9 cellular contexts compared by ENCODE assay signal in genomic region chr10:125023862-125024495, GRCh38.
DNase-seq lines count a peak whose midpoint lies in the region; ATAC-seq and TF ChIP-seq lines count a peak whose summit lies in the region.
"Had no signal": no experiment of that assay in that cellular context is flagged by ENCODE, and none has a peak within 500 bp of the region (broad histone marks: within the 10 kb centered on the region; RNA-seq: fewer than 3 reads in every experiment).

No MANE protein-coding gene starts in this region.

- DNase-seq in G401 (ENCODE audit: low spot score) (peak; percentile 80), NCI-H69 (lab: John Stamatoyannopoulos, UW) (peak; percentile 86), head of caudate nucleus (peak in 31 of 42 donors; percentile 35 to 82 (median 60)), psoas muscle (peak; percentile 78 to 90), KG1 (lab: John Stamatoyannopoulos, UW) (no peak), GDM1 (lab: John Stamatoyannopoulos, UW) (no peak), NK-92 (lab: John Stamatoyannopoulos, UW; ENCODE audit: unreplicated experiment) (no peak)
- DNase-seq: stimulated activated CD4-positive, alpha-beta T cell treated with anti-CD3 and anti-CD28 coated beads, Interleukin-12 subunit alpha, Interleukin-12 subunit beta, amount 100 ng/mL, for 4 hours had no signal

- peaks cover 77% of the 10 kb centered on the region for H3K4me1 ChIP-seq in psoas muscle

- peaks cover 0 to 5% of the 10 kb centered on the region in 2 donors for H3K36me3 ChIP-seq in psoas muscle (ENCODE audit: insufficient read depth in 1 of 2, low read depth in 1 of 2)

- no peaks in the 10 kb centered on the region for H3K27me3 ChIP-seq in psoas muscle (ENCODE audit: insufficient read depth in 3 of 3, low read length in 2 of 3)

- ATAC-seq in psoas muscle: peak; percentile 16 to 67 (median 50)
- ATAC-seq in GM18519 (IDR thresholded peaks at IDR 0.05; ENCODE audit: low FRiP score, unreplicated experiment): no peak

- TF ChIP-seq CTCF in psoas muscle (IDR thresholded peaks at IDR 0.05): no peak

- in situ Hi-C loops in G401 (cut with HindIII; ENCODE audit: low sequenced_read_pairs): no loop called here

- peak overlapping the region; percentile 40 for H3K4me3 ChIP-seq in psoas muscle

- 11 to 17% (median 13%) methylated on average over 26 of the region's 26 CpGs for WGBS in psoas muscle, 3 donors

- intact Hi-C loops in head of caudate nucleus (cut with DNase I): no loop called here
- intact Hi-C loops in psoas muscle (cut with DNase I): no loop called here

- H3K27ac ChIP-seq in psoas muscle: peak overlapping the region; percentile 71

- no peaks in the 10 kb centered on the region for H3K9me3 ChIP-seq in psoas muscle

Comparison
In these comparisons a context has a peak if more than half of its experiments do, and no peak if none do; other contexts are left out.
1. DNase-seq: peak in G401 (single experiment), NCI-H69 (single experiment), head of caudate nucleus (31 of 42) and psoas muscle (2 of 2); none in KG1 (single experiment), GDM1 (single experiment) and NK-92 (single experiment).